In the genomic region with DNA sequence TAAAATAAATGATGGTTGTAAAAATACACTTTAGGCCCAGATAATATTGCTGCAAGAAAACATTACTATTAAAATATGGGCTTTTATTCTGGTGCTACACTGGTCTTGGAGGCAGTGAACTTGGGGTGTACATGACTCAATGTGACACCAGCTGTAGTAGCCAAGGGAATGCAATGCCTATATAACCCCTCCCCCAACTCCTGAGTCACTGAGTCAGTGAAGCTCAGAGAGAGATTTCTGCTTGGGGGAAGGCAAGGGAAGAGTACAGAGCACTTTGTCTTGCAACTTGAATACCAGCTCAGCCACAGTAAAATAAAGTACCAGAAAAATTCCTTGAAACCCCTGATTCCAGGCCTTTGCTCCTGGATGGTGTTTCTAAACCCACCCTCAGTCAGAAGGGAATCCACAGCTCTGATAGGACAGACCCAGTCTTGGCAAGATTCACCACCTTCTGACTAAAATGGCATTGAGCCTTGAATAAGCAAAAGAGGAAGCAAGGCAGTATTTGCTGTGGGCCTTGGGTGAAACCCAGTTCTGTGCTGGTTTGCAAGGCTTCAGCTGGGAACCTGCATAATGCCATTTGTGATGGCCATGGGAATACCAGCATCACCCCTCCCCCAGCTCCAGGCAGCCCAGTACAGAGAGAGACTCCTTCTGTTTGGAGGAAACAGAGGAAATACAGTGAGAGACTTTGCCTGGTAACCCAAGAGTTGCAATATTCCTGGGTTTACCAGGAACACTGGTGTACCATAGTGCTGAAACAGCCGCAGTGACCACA, we compare ENCODE assay signal across 21 cellular contexts.
DNase-seq lines count a peak whose midpoint lies in the region; ATAC-seq, FAIRE-seq and TF ChIP-seq lines count a peak whose summit lies in the region.
"Had no signal": no experiment of that assay in that cellular context is flagged by ENCODE, and none has a peak within 500 bp of the region (broad histone marks: within the 10 kb centered on the region; RNA-seq: fewer than 3 reads in every experiment).

No MANE protein-coding gene starts in this region.

- no peaks in the 10 kb centered on the region for H3K36me3 ChIP-seq in bronchial epithelial cell (ENCODE audit: control insufficient read depth, insufficient read depth, low read length)
- H3K36me3 ChIP-seq: esophagus muscularis mucosa, SJSA1, suprapubic skin had no signal

- H3K27me3 Mint-ChIP-seq in stimulated activated naive B cell treated with anti-CD40 and anti-IgM and Interleukin-4, amounts not matched to agents 10 μg/mL and 1 μg/mL and 100 μg/mL, for 72 hours: no peaks in the 10 kb centered on the region
- H3K27me3 Mint-ChIP-seq in natural killer cell (ENCODE audit: low read depth in 2 of 2): no peaks in the 10 kb centered on the region
- H3K27me3 Mint-ChIP-seq: activated CD8-positive, alpha-beta T cell treated with anti-CD3 and anti-CD28 coated beads for 36 hours had no signal

- H3K36me3 Mint-ChIP-seq in stimulated activated naive B cell treated with anti-CD40 and anti-IgM and Interleukin-4, amounts not matched to agents 10 μg/mL and 1 μg/mL and 100 μg/mL, for 72 hours: no peaks in the 10 kb centered on the region
- no peaks in the 10 kb centered on the region for H3K36me3 Mint-ChIP-seq in natural killer cell
- H3K36me3 Mint-ChIP-seq: naive thymus-derived CD8-positive, alpha-beta T cell had no signal

- no peak overlapping the region for H3K4me3 ChIP-seq in bronchial epithelial cell (ENCODE audit: low read depth, low read length)
- H3K4me3 ChIP-seq: coronary artery, esophagus muscularis mucosa, SJSA1, suprapubic skin had no signal

- H3K9me3 Mint-ChIP-seq in stimulated activated naive B cell treated with anti-CD40 and anti-IgM and Interleukin-4, amounts not matched to agents 10 μg/mL and 1 μg/mL and 100 μg/mL, for 72 hours: peaks cover 9 to 11% of the 10 kb centered on the region in 2 donors
- peaks cover 12 to 15% of the 10 kb centered on the region in 2 donors for H3K9me3 Mint-ChIP-seq in natural killer cell

- H3K27me3 ChIP-seq in bronchial epithelial cell (ENCODE audit: control insufficient read depth, insufficient read depth, low read length): no peaks in the 10 kb centered on the region
- H3K27me3 ChIP-seq: esophagus muscularis mucosa, SJSA1, suprapubic skin had no signal

- TF ChIP-seq CTCF in bronchial epithelial cell (IDR thresholded peaks at IDR 0.05; ENCODE audit: insufficient read depth, low read length, severe bottlenecking) (no peak), natural killer cell (IDR thresholded peaks at IDR 0.05) (no peak)

- no peak overlapping the region for H3K27ac Mint-ChIP-seq in stimulated activated naive B cell treated with anti-CD40 and anti-IgM and Interleukin-4, amounts not matched to agents 10 μg/mL and 1 μg/mL and 100 μg/mL, for 72 hours
- H3K27ac Mint-ChIP-seq in natural killer cell: no peak overlapping the region
- H3K27ac Mint-ChIP-seq: activated CD8-positive, alpha-beta T cell treated with anti-CD3 and anti-CD28 coated beads for 36 hours; naive thymus-derived CD8-positive, alpha-beta T cell had no signal

- DNase-seq in AG20443 (ENCODE audit: low spot score): peak; percentile 17
- peak; percentile 67 for DNase-seq in LHCN-M2 (ENCODE audit: low read depth)
- DNase-seq in bronchial epithelial cell (ENCODE audit: low read depth): peak; percentile 84
- DNase-seq in kidney glomerular epithelial cell (lab: John Stamatoyannopoulos, UW): peak; percentile 68
- DNase-seq in nucleus accumbens (lab: John Stamatoyannopoulos, UW): no peak
- no peak for DNase-seq in stimulated activated naive B cell treated with anti-CD40 and anti-IgM and Interleukin-4, amounts not matched to agents 10 μg/mL and 1 μg/mL and 100 μg/mL, for 72 hours
- no peak for DNase-seq in natural killer cell
- DNase-seq: activated CD8-positive, alpha-beta T cell treated with anti-CD3 and anti-CD28 coated beads for 36 hours; amniotic stem cell; Calu3; hippocampal formation; naive thymus-derived CD8-positive, alpha-beta T cell; NCI-H1105; NCI-H2171; NK-92 treated with Interleukin-12 subunit alpha and Interleukin-12 subunit beta, amount 100 ng/mL, for 24 hours had no signal

- no peak overlapping the region for H3K4me3 Mint-ChIP-seq in stimulated activated naive B cell treated with anti-CD40 and anti-IgM and Interleukin-4, amounts not matched to agents 10 μg/mL and 1 μg/mL and 100 μg/mL, for 72 hours
- H3K4me3 Mint-ChIP-seq in natural killer cell: no peak overlapping the region
- H3K4me3 Mint-ChIP-seq: activated CD8-positive, alpha-beta T cell treated with anti-CD3 and anti-CD28 coated beads for 36 hours; naive thymus-derived CD8-positive, alpha-beta T cell had no signal

- intact Hi-C loops in natural killer cell (cut with micrococcal nuclease): no loop called here

- FAIRE-seq in bronchial epithelial cell (lab: Jason Lieb, UNC): no peak
- FAIRE-seq: TTC549 had no signal

- ATAC-seq in HG03378 (IDR thresholded peaks at IDR 0.05; ENCODE audit: unreplicated experiment): no peak
- ATAC-seq in stimulated activated naive B cell treated with anti-CD40 and anti-IgM and Interleukin-4, amounts not matched to agents 10 μg/mL and 1 μg/mL and 100 μg/mL, for 72 hours (replicated peaks): no peak
- ATAC-seq in natural killer cell: no peak
- ATAC-seq: activated CD8-positive, alpha-beta T cell treated with anti-CD3 and anti-CD28 coated beads for 36 hours; naive thymus-derived CD8-positive, alpha-beta T cell had no signal

- H3K4me1 Mint-ChIP-seq in stimulated activated naive B cell treated with anti-CD40 and anti-IgM and Interleukin-4, amounts not matched to agents 10 μg/mL and 1 μg/mL and 100 μg/mL, for 72 hours: no peaks in the 10 kb centered on the region
- no peaks in the 10 kb centered on the region for H3K4me1 Mint-ChIP-seq in natural killer cell

Comparison
In these comparisons a context has a peak if more than half of its experiments do, and no peak if none do; other contexts are left out.
1. DNase-seq: peak in AG20443 (single experiment), LHCN-M2 (single experiment), bronchial epithelial cell (single experiment) and kidney glomerular epithelial cell (single experiment); none in nucleus accumbens (0 of 56), stimulated activated naive B cell treated with anti-CD40 and anti-IgM and Interleukin-4, amounts not matched to agents 10 μg/mL and 1 μg/mL and 100 μg/mL, for 72 hours (single experiment) and natural killer cell (single experiment).